ENCODE assay signal across 24 cellular contexts in genomic region chr15:57948554-57949289, GRCh38.
DNase-seq lines count a peak whose midpoint lies in the region; ATAC-seq, FAIRE-seq and TF ChIP-seq lines count a peak whose summit lies in the region.
"Had no signal": no experiment of that assay in that cellular context is flagged by ENCODE, and none has a peak within 500 bp of the region (broad histone marks: within the 10 kb centered on the region; RNA-seq: fewer than 3 reads in every experiment).

No MANE protein-coding gene starts in this region.

- CTCF ChIA-PET in HEK293 (lab: Yijun Ruan, JAX), result interaction anchor here (1.5 kb wide), 1 partner anchor 118 kb away, joined by 4 read pairs; no protein-coding TSS in a partner anchor
- CTCF ChIA-PET in K562 (lab: Yijun Ruan, JAX; ENCODE audit: low intra/inter-chr PET ratio), result no interaction called here

- in situ Hi-C loops in K562 (cut with MboI), result no loop called here

- BruUV-seq in K562 (replicated peaks; lab: Mats Ljungman, UMichigan), result no TSS peak

- no peak overlapping the region for H3K9ac ChIP-seq in K562 (ENCODE audit: insufficient read depth in 1 of 2, low read depth in 2 of 2, low read length in 2 of 2)
- H3K9ac ChIP-seq: BLaER1, GM23248 had no signal

- intact Hi-C loops in K562 (cut with micrococcal nuclease) (no loop called here), vagina (cut with DNase I) (no loop called here)

- H3K4me2 ChIP-seq in K562 (ENCODE audit: insufficient read depth, low read length), result no peak overlapping the region
- H3K4me2 ChIP-seq: BLaER1 had no signal

- TF ChIP-seq EP300 in K562 (IDR thresholded peaks at IDR 0.05; ENCODE audit: low read length), result no peak

- H3K4me1 ChIP-seq in HEK293 (ENCODE audit: control insufficient read depth, insufficient read depth, low read length), result no peaks in the 10 kb centered on the region
- H3K4me1 ChIP-seq in K562 (replicated peaks in 1 of 2; ENCODE audit: control insufficient read depth in 2 of 2, insufficient read depth in 2 of 2, low read length in 2 of 2), result peaks cover 0 to 19% of the 10 kb centered on the region in 2 experiments; a peak in 3 of 5 replicates
- H3K4me1 ChIP-seq in vagina, result peaks cover 19% of the 10 kb centered on the region
- H3K4me1 ChIP-seq: BLaER1, Caco-2 had no signal

- H3K79me2 ChIP-seq in K562 (ENCODE audit: control insufficient read depth, insufficient read depth, low read length), result no peaks in the 10 kb centered on the region

- no peak overlapping the region for H2AFZ ChIP-seq in K562 (ENCODE audit: low read depth, low read length)
- H2AFZ ChIP-seq: GM23248 had no signal

- no peak for FAIRE-seq in K562 (lab: Jason Lieb, UNC)
- FAIRE-seq: D721Med, GM12878, GM19239, H1 had no signal

- H3K27ac ChIP-seq in HEK293 (ENCODE audit: extremely low read depth, low read depth, low read length) (no peak overlapping the region), K562 (ENCODE audit: extremely low read depth, low read depth, low read length) (no peak overlapping the region), vagina (peak overlapping the region; percentile 30)
- H3K27ac ChIP-seq: BLaER1, C4-2B, GM23248 had no signal

- H3K4me3 ChIP-seq in HEK293 (ENCODE audit: low read depth, low read length) (no peak overlapping the region), K562 (no peak overlapping the region), vagina (no peak overlapping the region)
- H3K4me3 ChIP-seq: BLaER1, GM12878, GM23248 had no signal

- ATAC-seq in K562, result no peak
- ATAC-seq in HG02981 (IDR thresholded peaks at IDR 0.05; ENCODE audit: unreplicated experiment), result no peak
- ATAC-seq in GM21786 (IDR thresholded peaks at IDR 0.05; ENCODE audit: unreplicated experiment), result no peak
- ATAC-seq in GM19324 (IDR thresholded peaks at IDR 0.05; ENCODE audit: low FRiP score, unreplicated experiment), result no peak
- ATAC-seq: CD8-positive, alpha-beta T cell; GM12878; HCT116 had no signal

- H3K9me1 ChIP-seq in K562 (ENCODE audit: control insufficient read depth, insufficient read depth, low read length), result no peaks in the 10 kb centered on the region

- no peak for TF ChIP-seq RAD21 in K562 (CRISPR knock-in tag; conservative IDR thresholded peaks at IDR 0.05 in 1 of 2, IDR thresholded peaks at IDR 0.05 in 1 of 2)

- TF ChIP-seq CTCF in HEK293 (tag by site-specific recombination; IDR thresholded peaks at IDR 0.05) (no peak), K562 (IDR thresholded peaks at IDR 0.05 in 2 of 3, conservative IDR thresholded peaks at IDR 0.05 in 1 of 3; ENCODE audit: insufficient read depth in 2 of 3, low read depth in 1 of 3, low read length in 3 of 3) (no peak), vagina (IDR thresholded peaks at IDR 0.05) (no peak)

- no peaks in the 10 kb centered on the region for H4K20me1 ChIP-seq in K562 (replicated peaks; ENCODE audit: control insufficient read depth, insufficient read depth, low read length)
- H4K20me1 ChIP-seq: BLaER1 had no signal

- POLR2A ChIA-PET in HEK293 (lab: Yijun Ruan, JAX), result no interaction called here
- POLR2A ChIA-PET in K562 (lab: Yijun Ruan, JAX), result interaction anchor here (0.5 to 0.9 kb wide), 3 partner anchors 9 to 383 kb away, joined by 3 to 4 read pairs (median 3); no protein-coding TSS in a partner anchor

- TF ChIP-seq POLR2A in K562 (conservative IDR thresholded peaks at IDR 0.05) (no peak), vagina (IDR thresholded peaks at IDR 0.05) (no peak)

- H3K27me3 ChIP-seq in K562 (ENCODE audit: control insufficient read depth in 2 of 2, insufficient read depth in 2 of 2, low read length in 2 of 2) (peaks cover 0 to 4% of the 10 kb centered on the region in 2 experiments; a peak in 1 of 5 replicates), vagina (no peaks in the 10 kb centered on the region)
- H3K27me3 ChIP-seq: BLaER1 had no signal

- 39% methylated on average over 8 of the region's 8 CpGs for WGBS in K562 (ENCODE audit: insufficient coverage, low coverage, missing lambda C conversion rate)

- H3K9me3 ChIP-seq in HEK293 (ENCODE audit: control insufficient read depth, insufficient read depth, low read depth, low read length) (no peaks in the 10 kb centered on the region), K562 (replicated peaks; ENCODE audit: control insufficient read depth, insufficient read depth, low read depth, low read length) (no peaks in the 10 kb centered on the region), vagina (no peaks in the 10 kb centered on the region)
- H3K9me3 ChIP-seq: BLaER1, Caco-2 had no signal

- DNase-seq in NCI-H526 treated with DMSO at 0.1 percent for 48 hours (lab: John Stamatoyannopoulos, UW), result peak; percentile 42
- no peak for DNase-seq in K562 (ENCODE audit: extremely low read depth in 1 of 4, low spot score in 3 of 4)
- DNase-seq in vagina (ENCODE audit: extremely low spot score in 2 of 2), result no peak
- no peak for DNase-seq in amniotic stem cell (lab: John Stamatoyannopoulos, UW)
- DNase-seq: Caco-2; CD4-positive, CD25-positive, alpha-beta regulatory T cell; CD8-positive, alpha-beta T cell; DMS 273 treated with DMSO at 0.1 percent for 48 hours; DMS79; EL; GDM1; HFFc6 had no signal

- H3K36me3 ChIP-seq in HEK293 (ENCODE audit: control insufficient read depth in 2 of 2, insufficient read depth in 1 of 2, low read length in 2 of 2) (no peaks in the 10 kb centered on the region), K562 (ENCODE audit: control insufficient read depth, insufficient read depth, low read length) (peaks cover 7% of the 10 kb centered on the region; the same call in 1 of the 3 replicates), vagina (no peaks in the 10 kb centered on the region)
- H3K36me3 ChIP-seq: BLaER1 had no signal

TF ChIP-seq in HEK293, 187 proteins besides CTCF, POLR2A, EP300 and RAD21:
- TF ChIP-seq SCRT2 (tag by site-specific recombination; IDR thresholded peaks at IDR 0.05) (0 out of 2 replicates have a peak, but pooled peaks have one; percentile 22), ZBTB1 (tag by site-specific recombination; IDR thresholded peaks at IDR 0.05) (no peak)

TF ChIP-seq in K562, 482 proteins besides CTCF, POLR2A, EP300 and RAD21:
- TF ChIP-seq, protein P1, sequence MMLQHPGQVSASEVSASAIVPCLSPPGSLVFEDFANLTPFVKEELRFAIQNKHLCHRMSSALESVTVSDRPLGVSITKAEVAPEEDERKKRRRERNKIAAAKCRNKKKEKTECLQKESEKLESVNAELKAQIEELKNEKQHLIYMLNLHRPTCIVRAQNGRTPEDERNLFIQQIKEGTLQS (IDR thresholded peaks at IDR 0.05), result no peak
- TF ChIP-seq, protein P1 (CRISPR knock-in tag; conservative IDR thresholded peaks at IDR 0.05), result no peak
- TF ChIP-seq RCOR1 (IDR thresholded peaks at IDR 0.05; ENCODE audit: borderline replicate concordance in 1 of 2, low read depth in 2 of 2, low read length in 2 of 2), result 0 out of 4 replicates have a peak, but pooled peaks of 1 of the 2 experiments have one; percentile 32
- no peak for TF ChIP-seq ZNF174 (CRISPR knock-in tag; IDR thresholded peaks at IDR 0.05)
- peak; percentile 57; the same call in 1 of the 2 replicates for TF ChIP-seq BCOR (IDR thresholded peaks at IDR 0.05)
- TF ChIP-seq HOMEZ (CRISPR knock-in tag; IDR thresholded peaks at IDR 0.05), result 0 out of 2 replicates have a peak, but pooled peaks have one; percentile 7
- peak; percentile 61; the same call in 1 of the 2 replicates for TF ChIP-seq ADNP (tag; IDR thresholded peaks at IDR 0.05)
- TF ChIP-seq MTA1 (IDR thresholded peaks at IDR 0.05; ENCODE audit: borderline replicate concordance), result no peak
- peak; percentile 57 for TF ChIP-seq RBM25 (IDR thresholded peaks at IDR 0.05; ENCODE audit: low read depth, low read length, severe bottlenecking)
TF ChIP-seq in K562: peak in this region for 5.
